1 cellular context compared by ENCODE assay signal in genomic region chr10:102400061-102400460, GRCh38.
TF ChIP-seq lines count a peak whose summit lies in the region.

No MANE protein-coding gene starts in this region.

TF ChIP-seq in K562, 482 proteins besides CTCF, POLR2A, EP300 and RAD21:
- TF ChIP-seq ETV5 (CRISPR knock-in tag; IDR thresholded peaks at IDR 0.05; ENCODE audit: low read depth) (no peak), XRCC3 (IDR thresholded peaks at IDR 0.05) (no peak), POLR2G (IDR thresholded peaks at IDR 0.05; ENCODE audit: low read depth, low read length) (0 out of 2 replicates have a peak, but pooled peaks have one; percentile 27)
